ENCODE assay signal across 17 cellular contexts in the genomic region with DNA sequence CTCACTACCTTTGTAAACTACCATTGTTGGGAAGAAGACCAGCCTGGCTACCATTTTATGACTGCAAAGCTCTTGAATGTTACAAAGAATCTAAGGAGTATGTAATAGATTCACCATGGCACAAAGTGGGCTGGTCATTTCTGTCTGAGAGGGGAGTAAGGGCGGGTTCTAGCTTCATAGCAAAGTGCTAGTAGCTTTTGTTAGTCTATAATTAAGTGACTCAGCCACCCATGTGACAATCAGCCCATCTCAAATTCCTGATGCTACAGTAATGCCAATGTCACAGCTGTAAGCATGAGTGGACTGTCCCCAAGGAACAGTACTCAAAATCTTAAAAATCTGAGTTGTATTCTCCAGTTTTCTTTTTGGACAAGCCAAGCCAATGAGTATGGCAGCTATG. TPM values are rescaled to one million over a fixed set of nuclear protein-coding genes. Genes with fewer than 3 reads are reported as not detected.
A peak's percentile ranks its signal among the peaks of the same experiment; 100 is the strongest.
DNase-seq lines count a peak whose midpoint lies in the region; ATAC-seq and TF ChIP-seq lines count a peak whose summit lies in the region.
"Had no signal": no experiment of that assay in that cellular context is flagged by ENCODE, and none has a peak within 500 bp of the region (broad histone marks: within the 10 kb centered on the region; RNA-seq: fewer than 3 reads in every experiment).

No MANE protein-coding gene starts in this region.

- no peaks in the 10 kb centered on the region for H3K79me1 ChIP-seq in IMR-90 (ENCODE audit: low read depth in 1 of 2, low read length in 2 of 2)

- no CpG with 5 or more reads among the region's 1 CpG for WGBS in IMR-90 (ENCODE audit: extremely low coverage in 2 of 2, insufficient read length in 1 of 2), 2 experiments

- no peak overlapping the region for H3K4me2 ChIP-seq in IMR-90 (ENCODE audit: low read depth, low read length)

- H3K27ac Mint-ChIP-seq in activated CD8-positive, alpha-beta memory T cell treated with anti-CD3 and anti-CD28 coated beads, Interleukin-2, amount 10 ng/mL, durations not matched to agents 7 days and 5 days, result no peak overlapping the region
- H3K27ac Mint-ChIP-seq: naive B cell had no signal

- H3K4me1 Mint-ChIP-seq in activated CD8-positive, alpha-beta memory T cell treated with anti-CD3 and anti-CD28 coated beads, Interleukin-2, amount 10 ng/mL, durations not matched to agents 7 days and 5 days, result no peaks in the 10 kb centered on the region
- H3K4me1 Mint-ChIP-seq: naive B cell had no signal

- no peak overlapping the region for H2AK9ac ChIP-seq in IMR-90 (replicated peaks; ENCODE audit: low read depth, low read length, poor library complexity)

- no peak overlapping the region for H3K27ac ChIP-seq in IMR-90 (ENCODE audit: insufficient read depth, low read length)
- no peak overlapping the region for H3K27ac ChIP-seq in SJSA1
- H3K27ac ChIP-seq: HL-60, vagina had no signal

- TF ChIP-seq RAD21 in IMR-90 (IDR thresholded peaks at IDR 0.05; ENCODE audit: low read length), result no peak

- CTCF ChIA-PET in IMR-90 (lab: Yijun Ruan, JAX), result no interaction called here
- CTCF ChIA-PET in activated CD8-positive, alpha-beta memory T cell treated with anti-CD3 and anti-CD28 coated beads, Interleukin-2, amount 10 ng/mL, durations not matched to agents 7 days and 5 days (lab: Charles Lee), result interaction anchor here (1.5 to 2.2 kb wide), 2 partner anchors 10 to 15 kb away, joined by 4 to 7 read pairs; partner anchors contain the start of gene OTUD3

- H3K9me1 ChIP-seq in IMR-90 (ENCODE audit: insufficient read depth, low read length), result no peaks in the 10 kb centered on the region; the same call in 1 of the 2 replicates

- intact Hi-C loops in IMR-90 (cut with micrococcal nuclease), result no loop called here
- intact Hi-C loops in left colon (cut with DNase I, micrococcal nuclease), result no loop called here

- H2BK20ac ChIP-seq in IMR-90 (ENCODE audit: low read depth, low read length), result peak overlapping the region; percentile 28; the same call in 1 of the 2 replicates

- no TSS peak for BruUV-seq in IMR-90 (replicated peaks; lab: Mats Ljungman, UMichigan)

- H4K91ac ChIP-seq in IMR-90 (ENCODE audit: insufficient read depth, low read depth, low read length), result no peak overlapping the region

- H2BK15ac ChIP-seq in IMR-90 (ENCODE audit: low read depth, low read length), result no peak overlapping the region

- H3K18ac ChIP-seq in IMR-90 (ENCODE audit: low read depth, low read length), result no peak overlapping the region

- no peaks in the 10 kb centered on the region for H3K36me3 ChIP-seq in IMR-90 (ENCODE audit: control insufficient read depth, insufficient read depth, low read length)
- H3K36me3 ChIP-seq in SJSA1, result no peaks in the 10 kb centered on the region
- H3K36me3 ChIP-seq: vagina had no signal

- no peak overlapping the region for H3K56ac ChIP-seq in IMR-90 (ENCODE audit: extremely low read depth, insufficient read depth, low read length)

- in situ Hi-C loops in IMR-90 (cut with MboI; ENCODE audit: low sequenced_read_pairs), result no loop called here

- no peak overlapping the region for H3K4me3 Mint-ChIP-seq in activated CD8-positive, alpha-beta memory T cell treated with anti-CD3 and anti-CD28 coated beads, Interleukin-2, amount 10 ng/mL, durations not matched to agents 7 days and 5 days
- H3K4me3 Mint-ChIP-seq: brain, naive B cell had no signal

- no peak overlapping the region for H2AFZ ChIP-seq in IMR-90 (replicated peaks; ENCODE audit: low read length, poor library complexity)

- H4K20me1 ChIP-seq in IMR-90 (ENCODE audit: insufficient read depth, low read length), result no peaks in the 10 kb centered on the region

- dilution Hi-C loops in IMR-90 (cut with HindIII; ENCODE audit: low sequenced_read_pairs, unreplicated experiment), result no loop called here

- H2AK5ac ChIP-seq in IMR-90 (ENCODE audit: low read depth, low read length), result no peak overlapping the region

- no peak overlapping the region for H3K14ac ChIP-seq in IMR-90 (replicated peaks; ENCODE audit: low read depth, low read length)

- H3K36me3 Mint-ChIP-seq in activated CD8-positive, alpha-beta memory T cell treated with anti-CD3 and anti-CD28 coated beads, Interleukin-2, amount 10 ng/mL, durations not matched to agents 7 days and 5 days, result no peaks in the 10 kb centered on the region
- H3K36me3 Mint-ChIP-seq: brain had no signal

- ATAC-seq in IMR-90 (ENCODE audit: low read depth) (peak; percentile 12), left colon (peak; percentile 27), HG02759 (IDR thresholded peaks at IDR 0.05; ENCODE audit: unreplicated experiment) (no peak), omental fat pad (ENCODE audit: low FRiP score) (no peak), GM18907 (IDR thresholded peaks at IDR 0.05; ENCODE audit: unreplicated experiment) (no peak)
- no peak for ATAC-seq in activated CD8-positive, alpha-beta memory T cell treated with anti-CD3 and anti-CD28 coated beads, Interleukin-2, amount 10 ng/mL, durations not matched to agents 7 days and 5 days
- ATAC-seq: stimulated activated naive CD8-positive, alpha-beta T cell treated with anti-CD3 and anti-CD28 coated beads, Interleukin-15, Interleukin-2, amounts not matched to agents 100 U/mL and 50 U/mL, for 24 hours had no signal

- H3K9me3 ChIP-seq in IMR-90 (ENCODE audit: control insufficient read depth, insufficient read depth, low read length) (peaks cover 3% of the 10 kb centered on the region; the same call in 1 of the 2 replicates), SJSA1 (replicated peaks) (peaks cover 6% of the 10 kb centered on the region)
- H3K9me3 ChIP-seq: vagina had no signal

- POLR2A ChIA-PET in IMR-90 (lab: Charles Lee; ENCODE audit: unreplicated experiment), result no interaction called here

- H3K4me3 ChIP-seq in IMR-90 (ENCODE audit: insufficient read depth, low read depth, low read length), result no peak overlapping the region
- H3K4me3 ChIP-seq in SJSA1, result no peak overlapping the region
- H3K4me3 ChIP-seq: vagina had no signal

- H2BK5ac ChIP-seq in IMR-90 (ENCODE audit: low read depth, low read length, poor library complexity, severe bottlenecking), result peak overlapping the region; percentile 11

- H3K4me1 ChIP-seq in IMR-90 (ENCODE audit: control insufficient read depth, insufficient read depth, low read length), result peaks cover 5% of the 10 kb centered on the region; the same call in 1 of the 2 replicates
- H3K4me1 ChIP-seq in SJSA1 (replicated peaks), result peaks cover 42% of the 10 kb centered on the region
- H3K4me1 ChIP-seq: vagina had no signal

- peak overlapping the region; percentile 27; the same call in 1 of the 2 replicates for H3K4ac ChIP-seq in IMR-90 (ENCODE audit: low read depth, low read length)

- no peak overlapping the region for H4K8ac ChIP-seq in IMR-90 (ENCODE audit: low read depth in 2 of 2, low read length in 2 of 2)

- no peak overlapping the region for H4K5ac ChIP-seq in IMR-90 (ENCODE audit: low read depth, low read length)

- TF ChIP-seq CTCF in IMR-90 (conservative IDR thresholded peaks at IDR 0.05; ENCODE audit: low read depth, low read length) (no peak), omental fat pad (IDR thresholded peaks at IDR 0.05) (no peak)

- H3K27me3 Mint-ChIP-seq in activated CD8-positive, alpha-beta memory T cell treated with anti-CD3 and anti-CD28 coated beads, Interleukin-2, amount 10 ng/mL, durations not matched to agents 7 days and 5 days, result peaks cover 55% of the 10 kb centered on the region

- DNase-seq in COR-L47 (lab: John Stamatoyannopoulos, UW) (peak; percentile 32), IMR-90 (no peak), SJSA1 (ENCODE audit: low read depth in 1 of 2, low spot score in 2 of 2) (peak; percentile 31 to 49), left colon (no peak), omental fat pad (ENCODE audit: low spot score) (no peak)
- DNase-seq in activated CD8-positive, alpha-beta memory T cell treated with anti-CD3 and anti-CD28 coated beads, Interleukin-2, amount 10 ng/mL, durations not matched to agents 7 days and 5 days, result no peak
- DNase-seq: DMS79; naive B cell; NCI-H510A treated with DMSO at 0.1 percent for 48 hours; Right ventricle myocardium superior; stimulated activated naive CD8-positive, alpha-beta T cell treated with anti-CD3 and anti-CD28 coated beads, Interleukin-15, Interleukin-2, amounts not matched to agents 100 U/mL and 50 U/mL, for 24 hours had no signal

- H2BK120ac ChIP-seq in IMR-90 (ENCODE audit: low read depth, low read length), result no peak overlapping the region

- H3K23ac ChIP-seq in IMR-90 (ENCODE audit: low read depth, low read length), result no peak overlapping the region; the same call in 1 of the 2 replicates

- H3K9me3 Mint-ChIP-seq in activated CD8-positive, alpha-beta memory T cell treated with anti-CD3 and anti-CD28 coated beads, Interleukin-2, amount 10 ng/mL, durations not matched to agents 7 days and 5 days (ENCODE audit: low read depth), result peaks cover 5% of the 10 kb centered on the region

- H3K27me3 ChIP-seq in IMR-90 (ENCODE audit: control insufficient read depth, insufficient read depth, low read length) (no peaks in the 10 kb centered on the region), SJSA1 (replicated peaks) (no peaks in the 10 kb centered on the region)
- H3K27me3 ChIP-seq: vagina had no signal

- no peak for TF ChIP-seq POLR2A in IMR-90 (IDR thresholded peaks at IDR 0.05; ENCODE audit: low read depth, low read length)

- H3K9ac ChIP-seq in IMR-90 (ENCODE audit: low read depth, low read length), result no peak overlapping the region

RNA-seq across cellular contexts. Expression of gene OTUD3, which starts 15.4 kb away (rescaled TPM):
- 2.9 and 6.1 TPM in 2 replicates for total RNA-seq in IMR-90 (2012; rRNA removed)
- polyA plus RNA-seq in IMR-90 (2012; rRNA removed), result 2.6 and 3.1 TPM in 2 replicates
- polyA plus RNA-seq in IMR-90 (2012; cell fraction: cytosol; rRNA removed), result 0.89 and 1.4 TPM in 2 replicates
- polyA plus RNA-seq in IMR-90 (2012; cell fraction: nucleus; rRNA removed; ENCODE audit: low replicate concordance), result 4.3 and 10.2 TPM in 2 replicates
- total RNA-seq in SJSA1 (2014; rRNA removed; shearing (Covaris generic)), result 6.8 and 10.1 TPM in 2 replicates
- 10 to 100 TPM in 1 of 2 donors, 1 to 10 TPM in 1; 9.6 to 11.1 TPM for total RNA-seq in left colon
- total RNA-seq in omental fat pad, result 1 to 10 TPM; 4.4 to 7.6 (median 5.3) TPM
- 1 to 10 TPM; 7.3 to 8.1 TPM for total RNA-seq in activated CD8-positive, alpha-beta memory T cell treated with anti-CD3 and anti-CD28 coated beads, Interleukin-2, amount 10 ng/mL, durations not matched to agents 7 days and 5 days

RNA-seq across cellular contexts. Expression of gene RNF186, which starts 51.7 kb away (rescaled TPM):
- not detected in 2 replicates for total RNA-seq in IMR-90 (2012; rRNA removed)
- not detected in 2 replicates for polyA plus RNA-seq in IMR-90 (2012; rRNA removed)
- not detected in 2 replicates for polyA plus RNA-seq in IMR-90 (2012; cell fraction: cytosol; rRNA removed)
- polyA plus RNA-seq in IMR-90 (2012; cell fraction: nucleus; rRNA removed; ENCODE audit: low replicate concordance), result not detected in 2 replicates
- total RNA-seq in SJSA1 (2014; rRNA removed; shearing (Covaris generic)), result not detected in 2 replicates
- total RNA-seq in left colon, result 10 to 100 TPM; 50.3 to 53.7 TPM
- not detected for total RNA-seq in omental fat pad
- not detected for total RNA-seq in activated CD8-positive, alpha-beta memory T cell treated with anti-CD3 and anti-CD28 coated beads, Interleukin-2, amount 10 ng/mL, durations not matched to agents 7 days and 5 days
- total RNA-seq: frontal cortex, Right ventricle myocardium superior, vagina had no signal

RNA-seq across cellular contexts. Expression of gene PLA2G2E, which starts 56.7 kb away (rescaled TPM):
- total RNA-seq in IMR-90 (2012; rRNA removed), result not detected in 2 replicates
- not detected in 2 replicates for polyA plus RNA-seq in IMR-90 (2012; rRNA removed)
- polyA plus RNA-seq in IMR-90 (2012; cell fraction: cytosol; rRNA removed), result not detected in 2 replicates
- polyA plus RNA-seq in IMR-90 (2012; cell fraction: nucleus; rRNA removed; ENCODE audit: low replicate concordance), result not detected in 2 replicates
- total RNA-seq in SJSA1 (2014; rRNA removed; shearing (Covaris generic)), result not detected in 2 replicates
- total RNA-seq in left colon, result not detected
- total RNA-seq in omental fat pad, result not detected
- not detected for total RNA-seq in activated CD8-positive, alpha-beta memory T cell treated with anti-CD3 and anti-CD28 coated beads, Interleukin-2, amount 10 ng/mL, durations not matched to agents 7 days and 5 days
- total RNA-seq: frontal cortex, Right ventricle myocardium superior, vagina had no signal

Comparison
In these comparisons a context has a peak if more than half of its experiments do, and no peak if none do; other contexts are left out.
1. DNase-seq: peak in COR-L47 (single experiment) and SJSA1 (2 of 2); none in IMR-90 (single experiment), left colon (0 of 2), omental fat pad (single experiment) and activated CD8-positive, alpha-beta memory T cell treated with anti-CD3 and anti-CD28 coated beads, Interleukin-2, amount 10 ng/mL, durations not matched to agents 7 days and 5 days (single experiment).
2. ATAC-seq: peak in IMR-90 (single experiment) and left colon (single experiment); none in HG02759 (single experiment), omental fat pad (single experiment), GM18907 (single experiment) and activated CD8-positive, alpha-beta memory T cell treated with anti-CD3 and anti-CD28 coated beads, Interleukin-2, amount 10 ng/mL, durations not matched to agents 7 days and 5 days (single experiment).
3. RNA of gene RNF186, which starts 51.7 kb away (total RNA-seq): 50.3 to 53.7 TPM in left colon; not detected in IMR-90, not detected in SJSA1, not detected in omental fat pad and not detected in activated CD8-positive, alpha-beta memory T cell treated with anti-CD3 and anti-CD28 coated beads, Interleukin-2, amount 10 ng/mL, durations not matched to agents 7 days and 5 days; every median in the first group is over 10 times any median in the second.